In genomic region chr7:143555968-143556367, GRCh38 we compare ENCODE assay signal across 17 cellular contexts. TPM values are rescaled to one million over a fixed set of nuclear protein-coding genes. Genes with fewer than 3 reads are reported as not detected.
DNase-seq lines count a peak whose midpoint lies in the region; ATAC-seq and TF ChIP-seq lines count a peak whose summit lies in the region.
"Not testable (repeated sequence)": the region's sequence is repeated elsewhere in the genome, so short reads cannot be mapped to it uniquely, and the experiment has no call there.
"Had no signal": no experiment of that assay in that cellular context is flagged by ENCODE, and none has a peak within 500 bp of the region (broad histone marks: within the 10 kb centered on the region; RNA-seq: fewer than 3 reads in every experiment).

No MANE protein-coding gene starts in this region.

- not testable (repeated sequence) for H3F3A ChIP-seq in GM23338 (replicated peaks; ENCODE audit: low read depth)

- not testable (repeated sequence) for H3K36me3 Mint-ChIP-seq in GM23338 (ENCODE audit: low read depth); WTC11; activated T-helper 17 cell treated with anti-CD3 and anti-CD28 coated beads, Interleukin-2, amount 50 U/mL, for 72 hours (ENCODE audit: low read depth); stimulated activated effector memory CD8-positive, alpha-beta T cell treated with anti-CD3 and anti-CD28 coated beads, Interleukin-12 subunit alpha, Interleukin-12 subunit beta, amount 100 ng/mL, for 72 hours

- not testable (repeated sequence) for H3K4me3 ChIP-seq in GM23338; HCT116 (replicated peaks in 1 of 2; ENCODE audit: low read depth in 1 of 2, low read length in 2 of 2)

- not testable (repeated sequence) for H3K4me1 Mint-ChIP-seq in GM23338; WTC11; activated T-helper 17 cell treated with anti-CD3 and anti-CD28 coated beads, Interleukin-2, amount 50 U/mL, for 72 hours; stimulated activated effector memory CD8-positive, alpha-beta T cell treated with anti-CD3 and anti-CD28 coated beads, Interleukin-12 subunit alpha, Interleukin-12 subunit beta, amount 100 ng/mL, for 72 hours

- not testable (repeated sequence) for H3K27ac Mint-ChIP-seq in GM23338; WTC11; activated T-helper 17 cell treated with anti-CD3 and anti-CD28 coated beads, Interleukin-2, amount 50 U/mL, for 72 hours; stimulated activated effector memory CD8-positive, alpha-beta T cell treated with anti-CD3 and anti-CD28 coated beads, Interleukin-12 subunit alpha, Interleukin-12 subunit beta, amount 100 ng/mL, for 72 hours

- not testable (repeated sequence) for H2AFZ ChIP-seq in GM23338; HCT116 (ENCODE audit: low read depth, low read length, poor library complexity, severe bottlenecking)

- TF ChIP-seq POLR2A in HCT116 (IDR thresholded peaks at IDR 0.05; ENCODE audit: borderline replicate concordance, extremely low read depth, insufficient read depth, insufficient read length): not testable (repeated sequence)

- H4K20me1 ChIP-seq in GM23338 (replicated peaks; ENCODE audit: insufficient read depth); HCT116 (ENCODE audit: insufficient read depth): not testable (repeated sequence)

- H3K9me3 Mint-ChIP-seq in GM23338; WTC11; activated T-helper 17 cell treated with anti-CD3 and anti-CD28 coated beads, Interleukin-2, amount 50 U/mL, for 72 hours; stimulated activated effector memory CD8-positive, alpha-beta T cell treated with anti-CD3 and anti-CD28 coated beads, Interleukin-12 subunit alpha, Interleukin-12 subunit beta, amount 100 ng/mL, for 72 hours: not testable (repeated sequence)

- H3K79me2 ChIP-seq in GM23338 (replicated peaks; ENCODE audit: insufficient read depth); HCT116 (ENCODE audit: insufficient read depth, low read length): not testable (repeated sequence)

- RAD21 ChIA-PET in HCT116 (lab: Charles Lee; ENCODE audit: low non-redundant PET in 1 of 2, low total read pairs in 2 of 2, uncharacterized antibody in 2 of 2, unreplicated experiment in 2 of 2): not testable (repeated sequence)

- peak; percentile 66 for ATAC-seq in GM23338
- ATAC-seq in HCT116: peak; percentile 53; the same call in 1 of the 2 replicates
- ATAC-seq in WTC11: peak; percentile 73
- ATAC-seq in activated T-helper 17 cell treated with anti-CD3 and anti-CD28 coated beads, Interleukin-2, amount 50 U/mL, for 72 hours (replicated peaks): peak; percentile 38
- ATAC-seq in foreskin keratinocyte: peak; percentile 54
- ATAC-seq in stimulated activated effector memory CD8-positive, alpha-beta T cell treated with anti-CD3 and anti-CD28 coated beads, Interleukin-12 subunit alpha, Interleukin-12 subunit beta, amount 100 ng/mL, for 72 hours: peak; percentile 48
- ATAC-seq in stimulated activated naive CD8-positive, alpha-beta T cell treated with anti-CD3 and anti-CD28 coated beads, Interleukin-15, Interleukin-2, amounts not matched to agents 100 U/mL and 50 U/mL, for 24 hours: peak; percentile 36

- H3K36me3 ChIP-seq in GM23338 (ENCODE audit: insufficient read depth); HCT116 (ENCODE audit: control insufficient read depth in 1 of 2, insufficient read depth in 2 of 2, low read length in 2 of 2): not testable (repeated sequence)

- not testable (repeated sequence) for H3K4me3 Mint-ChIP-seq in GM23338; WTC11; activated T-helper 17 cell treated with anti-CD3 and anti-CD28 coated beads, Interleukin-2, amount 50 U/mL, for 72 hours; stimulated activated effector memory CD8-positive, alpha-beta T cell treated with anti-CD3 and anti-CD28 coated beads, Interleukin-12 subunit alpha, Interleukin-12 subunit beta, amount 100 ng/mL, for 72 hours

- not testable (repeated sequence) for TF ChIP-seq CTCF in GM23338 (conservative IDR thresholded peaks at IDR 0.05; ENCODE audit: low read depth in 2 of 2); HCT116 (IDR thresholded peaks at IDR 0.05 in 2 of 3, conservative IDR thresholded peaks at IDR 0.05 in 1 of 3; ENCODE audit: borderline replicate concordance in 1 of 3, insufficient read depth in 1 of 3, low read depth in 2 of 3, low read length in 2 of 3); WTC11 (IDR thresholded peaks at IDR 0.05); foreskin keratinocyte (conservative IDR thresholded peaks at IDR 0.05)

- H3K27ac ChIP-seq in GM23338 (ENCODE audit: low read depth); HCT116 (ENCODE audit: low read depth, low read length); foreskin keratinocyte: not testable (repeated sequence)

- not testable (repeated sequence) for H3K4me1 ChIP-seq in GM23338 (ENCODE audit: insufficient read depth); HCT116 (ENCODE audit: control insufficient read depth in 1 of 2, insufficient read depth in 2 of 2, low read length in 2 of 2); foreskin keratinocyte

- intact Hi-C loops in HCT116 (cut with micrococcal nuclease): not testable (repeated sequence)

- POLR2A ChIA-PET in HCT116 (lab: Charles Lee); WTC11 (lab: Charles Lee): not testable (repeated sequence)

- not testable (repeated sequence) for H3K9ac ChIP-seq in HCT116 (ENCODE audit: low read length)

- CTCF ChIA-PET in HCT116 (lab: Charles Lee); WTC11 (lab: Charles Lee): not testable (repeated sequence)

- H3K9me2 ChIP-seq in GM23338 (ENCODE audit: insufficient read depth); HCT116 (ENCODE audit: insufficient read depth): not testable (repeated sequence)

- not testable (repeated sequence) for H3K9me3 ChIP-seq in HCT116 (ENCODE audit: control insufficient read depth in 1 of 2, insufficient read depth in 1 of 2, low read depth in 1 of 2, low read length in 2 of 2)

- not testable (repeated sequence) for H3K27me3 Mint-ChIP-seq in GM23338 (ENCODE audit: insufficient read depth, low read depth, poor library complexity); WTC11 (ENCODE audit: low read depth); activated T-helper 17 cell treated with anti-CD3 and anti-CD28 coated beads, Interleukin-2, amount 50 U/mL, for 72 hours

- H3K4me2 ChIP-seq in GM23338; HCT116 (ENCODE audit: low read length): not testable (repeated sequence)

- not testable (repeated sequence) for DNase-seq in GM23338 (ENCODE audit: low spot score); HCT116 (ENCODE audit: low read depth, low spot score); WTC11 (ENCODE audit: low spot score); foreskin keratinocyte; stimulated activated effector memory CD8-positive, alpha-beta T cell treated with anti-CD3 and anti-CD28 coated beads, Interleukin-12 subunit alpha, Interleukin-12 subunit beta, amount 100 ng/mL, for 72 hours (ENCODE audit: low spot score in 2 of 2); stimulated activated naive CD8-positive, alpha-beta T cell treated with anti-CD3 and anti-CD28 coated beads, Interleukin-15, Interleukin-2, amounts not matched to agents 100 U/mL and 50 U/mL, for 24 hours

- TF ChIP-seq RAD21 in HCT116 (IDR thresholded peaks at IDR 0.05; ENCODE audit: low read depth): not testable (repeated sequence)

- not testable (repeated sequence) for BruUV-seq in HCT116 (replicated peaks; lab: Mats Ljungman, UMichigan)

- not testable (repeated sequence) for H3K27me3 ChIP-seq in GM23338 (ENCODE audit: insufficient read depth); HCT116 (ENCODE audit: insufficient read depth, low read length); foreskin keratinocyte

RNA-seq across cellular contexts. Expression of gene CTAGE15, which starts 15.6 kb away (rescaled TPM):
- total RNA-seq in GM23338 (2014; rRNA removed; shearing (Covaris generic)): 1.6 and 2.9 TPM in 2 replicates
- polyA plus RNA-seq in GM23338 (2016; fragmentation: Nextera tagmentation; extraction: Ambion mirVana) (0.10 TPM in 1 of 2 replicates, not detected in the other), foreskin keratinocyte (0.11 and 0.51 TPM in 2 replicates)
- total RNA-seq in HCT116 (2021; ENCODE audit: unreplicated experiment) (1.2 TPM), WTC11 (2021) (2.4 to 3.0 TPM (median 2.9 TPM) in 3 replicates), foreskin keratinocyte (0.14 and 2.5 TPM in 2 replicates)
- polyA plus RNA-seq in HCT116 (2012): 0.22 and 0.35 TPM in 2 replicates
- total RNA-seq in activated T-helper 17 cell treated with anti-CD3 and anti-CD28 coated beads, Interleukin-2, amount 50 U/mL, for 72 hours: 1 to 10 TPM in 1 of 2 donors, under 1 TPM in 1; 0.56 to 2.7 TPM
- total RNA-seq: A172; A673; B cell; Caco-2; CD4-positive, alpha-beta memory T cell; Daoy had no signal
- polyA plus RNA-seq: A549, AG04450, BJ, CD14-positive monocyte had no signal
